ENCODE assay signal across 1 cellular context in genomic region chr4:162894387-162894786, GRCh38.
TF ChIP-seq lines count a peak whose summit lies in the region.

No MANE protein-coding gene starts in this region.

TF ChIP-seq in GM23338, 12 proteins besides CTCF, POLR2A, EP300 and RAD21 (continued from another document):
- TF ChIP-seq ZNF462 (CRISPR knock-in tag; IDR thresholded peaks at IDR 0.05) (no peak), ZNF114 (CRISPR knock-in tag; IDR thresholded peaks at IDR 0.05) (no peak), ZNF331 (CRISPR knock-in tag; IDR thresholded peaks at IDR 0.05; ENCODE audit: low read depth) (no peak), EZH2 (IDR thresholded peaks at IDR 0.05; ENCODE audit: low read depth, unreplicated experiment) (no peak), CREB1 (CRISPR knock-in tag; IDR thresholded peaks at IDR 0.05; ENCODE audit: low read depth) (no peak), STAT1 (IDR thresholded peaks at IDR 0.05; ENCODE audit: unreplicated experiment) (no peak), POLR2AphosphoS5 (IDR thresholded peaks at IDR 0.05; ENCODE audit: low read depth) (no peak), NANOG (IDR thresholded peaks at IDR 0.05; ENCODE audit: borderline replicate concordance) (no peak)
- TF ChIP-seq, protein P1, sequence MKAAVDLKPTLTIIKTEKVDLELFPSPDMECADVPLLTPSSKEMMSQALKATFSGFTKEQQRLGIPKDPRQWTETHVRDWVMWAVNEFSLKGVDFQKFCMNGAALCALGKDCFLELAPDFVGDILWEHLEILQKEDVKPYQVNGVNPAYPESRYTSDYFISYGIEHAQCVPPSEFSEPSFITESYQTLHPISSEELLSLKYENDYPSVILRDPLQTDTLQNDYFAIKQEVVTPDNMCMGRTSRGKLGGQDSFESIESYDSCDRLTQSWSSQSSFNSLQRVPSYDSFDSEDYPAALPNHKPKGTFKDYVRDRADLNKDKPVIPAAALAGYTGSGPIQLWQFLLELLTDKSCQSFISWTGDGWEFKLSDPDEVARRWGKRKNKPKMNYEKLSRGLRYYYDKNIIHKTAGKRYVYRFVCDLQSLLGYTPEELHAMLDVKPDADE (IDR thresholded peaks at IDR 0.05) = no peak
- TF ChIP-seq, protein P2, sequence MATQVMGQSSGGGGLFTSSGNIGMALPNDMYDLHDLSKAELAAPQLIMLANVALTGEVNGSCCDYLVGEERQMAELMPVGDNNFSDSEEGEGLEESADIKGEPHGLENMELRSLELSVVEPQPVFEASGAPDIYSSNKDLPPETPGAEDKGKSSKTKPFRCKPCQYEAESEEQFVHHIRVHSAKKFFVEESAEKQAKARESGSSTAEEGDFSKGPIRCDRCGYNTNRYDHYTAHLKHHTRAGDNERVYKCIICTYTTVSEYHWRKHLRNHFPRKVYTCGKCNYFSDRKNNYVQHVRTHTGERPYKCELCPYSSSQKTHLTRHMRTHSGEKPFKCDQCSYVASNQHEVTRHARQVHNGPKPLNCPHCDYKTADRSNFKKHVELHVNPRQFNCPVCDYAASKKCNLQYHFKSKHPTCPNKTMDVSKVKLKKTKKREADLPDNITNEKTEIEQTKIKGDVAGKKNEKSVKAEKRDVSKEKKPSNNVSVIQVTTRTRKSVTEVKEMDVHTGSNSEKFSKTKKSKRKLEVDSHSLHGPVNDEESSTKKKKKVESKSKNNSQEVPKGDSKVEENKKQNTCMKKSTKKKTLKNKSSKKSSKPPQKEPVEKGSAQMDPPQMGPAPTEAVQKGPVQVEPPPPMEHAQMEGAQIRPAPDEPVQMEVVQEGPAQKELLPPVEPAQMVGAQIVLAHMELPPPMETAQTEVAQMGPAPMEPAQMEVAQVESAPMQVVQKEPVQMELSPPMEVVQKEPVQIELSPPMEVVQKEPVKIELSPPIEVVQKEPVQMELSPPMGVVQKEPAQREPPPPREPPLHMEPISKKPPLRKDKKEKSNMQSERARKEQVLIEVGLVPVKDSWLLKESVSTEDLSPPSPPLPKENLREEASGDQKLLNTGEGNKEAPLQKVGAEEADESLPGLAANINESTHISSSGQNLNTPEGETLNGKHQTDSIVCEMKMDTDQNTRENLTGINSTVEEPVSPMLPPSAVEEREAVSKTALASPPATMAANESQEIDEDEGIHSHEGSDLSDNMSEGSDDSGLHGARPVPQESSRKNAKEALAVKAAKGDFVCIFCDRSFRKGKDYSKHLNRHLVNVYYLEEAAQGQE (IDR thresholded peaks at IDR 0.05; ENCODE audit: unreplicated experiment) = no peak
